ENCODE assay signal across 9 cellular contexts in genomic region chr10:97234403-97234802, GRCh38. TPM values are rescaled to one million over a fixed set of nuclear protein-coding genes. Genes with fewer than 3 reads are reported as not detected.
A peak's percentile ranks its signal among the peaks of the same experiment; 100 is the strongest.
DNase-seq lines count a peak whose midpoint lies in the region; ATAC-seq and TF ChIP-seq lines count a peak whose summit lies in the region.
"Had no signal": no experiment of that assay in that cellular context is flagged by ENCODE, and none has a peak within 500 bp of the region (broad histone marks: within the 10 kb centered on the region; RNA-seq: fewer than 3 reads in every experiment).

No MANE protein-coding gene starts in this region.

- POLR2A ChIA-PET in SK-N-SH (lab: Yijun Ruan, JAX), result no interaction called here

- H3K4me1 ChIP-seq in Karpas-422 (ENCODE audit: low read length) (no peaks in the 10 kb centered on the region), SK-N-SH (ENCODE audit: control insufficient read depth in 1 of 2, insufficient read depth in 2 of 2, low read depth in 1 of 2, low read length in 1 of 2) (no peaks in the 10 kb centered on the region)

- no peak for ATAC-seq in GM18868 (IDR thresholded peaks at IDR 0.05; ENCODE audit: unreplicated experiment)

- H3K79me2 ChIP-seq in Karpas-422 (ENCODE audit: low read length) (no peaks in the 10 kb centered on the region), SK-N-SH (ENCODE audit: insufficient read depth) (no peaks in the 10 kb centered on the region)

- CTCF ChIA-PET in SK-N-SH (lab: Yijun Ruan, JAX), result interaction anchor here (0.7 to 7.3 kb wide), 39 partner anchors 9 to 684 kb away, joined by 3 to 105 read pairs (median 4); no protein-coding TSS in a partner anchor

- H3F3A ChIP-seq in SK-N-SH (replicated peaks; ENCODE audit: insufficient read depth), result no peaks in the 10 kb centered on the region

- H4K20me1 ChIP-seq in Karpas-422 (ENCODE audit: insufficient read depth, low read depth, low read length), result no peaks in the 10 kb centered on the region
- H4K20me1 ChIP-seq in SK-N-SH (ENCODE audit: insufficient read depth), result no peaks in the 10 kb centered on the region

- H2AFZ ChIP-seq in Karpas-422 (ENCODE audit: low read length) (no peak overlapping the region), SK-N-SH (ENCODE audit: low read depth) (no peak overlapping the region)

- no peak overlapping the region for H3K9ac ChIP-seq in Karpas-422 (ENCODE audit: low read length)
- H3K9ac ChIP-seq in SK-N-SH, result no peak overlapping the region

- 71% methylated on average over 1 of the region's 1 CpG for WGBS in SK-N-SH (ENCODE audit: low lambda C conversion rate)

- H3K27me3 ChIP-seq in Karpas-422 (ENCODE audit: low read length), result no peaks in the 10 kb centered on the region
- H3K27me3 ChIP-seq in SK-N-SH (ENCODE audit: insufficient read depth), result no peaks in the 10 kb centered on the region

- peak; percentile 84 for TF ChIP-seq RAD21 in SK-N-SH (IDR thresholded peaks at IDR 0.05; ENCODE audit: low read length)

- peak; percentile 82 for TF ChIP-seq CTCF in SK-N-SH (IDR thresholded peaks at IDR 0.05)

- H3K9me2 ChIP-seq in Karpas-422 (replicated peaks; ENCODE audit: insufficient read depth, low read length) (no peaks in the 10 kb centered on the region), SK-N-SH (no peaks in the 10 kb centered on the region)

- no peak for TF ChIP-seq EP300 in SK-N-SH (IDR thresholded peaks at IDR 0.05; ENCODE audit: borderline replicate concordance in 1 of 2, low read depth in 1 of 2, low read length in 1 of 2)

- H3K27ac ChIP-seq in Karpas-422 (ENCODE audit: low read length) (no peak overlapping the region), SK-N-SH (ENCODE audit: low read depth in 2 of 2, low read length in 1 of 2) (no peak overlapping the region)
- H3K27ac ChIP-seq: SK-N-MC had no signal

- DNase-seq in DMS153 (lab: John Stamatoyannopoulos, UW) (peak; percentile 28), Karpas-422 (peak; percentile 61), SK-N-SH (peak; percentile 49), foreskin melanocyte (peak; percentile 38), stromal cell of bone marrow (ENCODE audit: low read depth) (peak; percentile 26), nucleus accumbens (lab: John Stamatoyannopoulos, UW) (no peak)
- no peak for DNase-seq in activated naive CD4-positive, alpha-beta T cell treated with anti-CD3 and anti-CD28 coated beads, Interleukin-2, amount 50 U/mL, for 16 hours

- H3K4me3 ChIP-seq in Karpas-422 (ENCODE audit: low read length) (no peak overlapping the region), SK-N-SH (ENCODE audit: low read depth in 2 of 2, low read length in 1 of 2) (no peak overlapping the region)
- H3K4me3 ChIP-seq: SK-N-MC had no signal

- H3K9me3 ChIP-seq in Karpas-422 (ENCODE audit: low read length), result no peaks in the 10 kb centered on the region
- H3K9me3 ChIP-seq in SK-N-SH, result no peaks in the 10 kb centered on the region

- H3K4me2 ChIP-seq in Karpas-422 (ENCODE audit: low read depth, low read length, poor library complexity, severe bottlenecking) (no peak overlapping the region), SK-N-SH (no peak overlapping the region)

- H3K36me3 ChIP-seq in Karpas-422 (ENCODE audit: insufficient read depth, low read length) (no peaks in the 10 kb centered on the region), SK-N-SH (replicated peaks in 1 of 2; ENCODE audit: control insufficient read depth in 1 of 2, insufficient read depth in 2 of 2, low read length in 1 of 2) (peaks cover 0 to 6% of the 10 kb centered on the region in 2 experiments)

TF ChIP-seq in SK-N-SH, 30 proteins besides CTCF, POLR2A, EP300 and RAD21:
- TF ChIP-seq FOXJ3 (CRISPR knock-in tag; IDR thresholded peaks at IDR 0.05) (no peak), SMC3 (IDR thresholded peaks at IDR 0.05; ENCODE audit: low read depth, low read length) (peak; percentile 60; the same call in 1 of the 2 replicates), GATA2 (CRISPR knock-in tag; IDR thresholded peaks at IDR 0.05) (no peak)

RNA-seq across cellular contexts. Expression of gene SLIT1, which starts 48.6 kb away (rescaled TPM):
- total RNA-seq in Karpas-422 (2014; rRNA removed; shearing (Covaris generic); ENCODE audit: low replicate concordance), result 1.0 and 2.2 TPM in 2 replicates
- 0.02 and 0.05 TPM in 2 replicates for polyA plus RNA-seq in SK-N-SH (2012; rRNA removed)
- 0.01 and 0.03 TPM in 2 replicates for polyA plus RNA-seq in SK-N-SH (2012; cell fraction: cytosol; rRNA removed)
- polyA plus RNA-seq in SK-N-SH (2012; cell fraction: nucleus; rRNA removed), result 0.06 and 0.09 TPM in 2 replicates

RNA-seq across cellular contexts. Expression of gene ARHGAP19, which starts 58.0 kb away (rescaled TPM):
- total RNA-seq in Karpas-422 (2014; rRNA removed; shearing (Covaris generic); ENCODE audit: low replicate concordance), result 10.4 and 11.4 TPM in 2 replicates
- 3.8 and 4.5 TPM in 2 replicates for polyA plus RNA-seq in SK-N-SH (2012; rRNA removed)
- polyA plus RNA-seq in SK-N-SH (2012; cell fraction: cytosol; rRNA removed), result 5.0 and 5.1 TPM in 2 replicates
- polyA plus RNA-seq in SK-N-SH (2012; cell fraction: nucleus; rRNA removed), result 7.0 and 8.5 TPM in 2 replicates

Comparison
In these comparisons a context has a peak if more than half of its experiments do, and no peak if none do; other contexts are left out.
1. DNase-seq: peak in DMS153 (single experiment), Karpas-422 (single experiment), SK-N-SH (single experiment), foreskin melanocyte (single experiment) and stromal cell of bone marrow (single experiment); none in nucleus accumbens (0 of 56) and activated naive CD4-positive, alpha-beta T cell treated with anti-CD3 and anti-CD28 coated beads, Interleukin-2, amount 50 U/mL, for 16 hours (single experiment).